Comparison of ENCODE assay signal across 8 cellular contexts in the genomic region with DNA sequence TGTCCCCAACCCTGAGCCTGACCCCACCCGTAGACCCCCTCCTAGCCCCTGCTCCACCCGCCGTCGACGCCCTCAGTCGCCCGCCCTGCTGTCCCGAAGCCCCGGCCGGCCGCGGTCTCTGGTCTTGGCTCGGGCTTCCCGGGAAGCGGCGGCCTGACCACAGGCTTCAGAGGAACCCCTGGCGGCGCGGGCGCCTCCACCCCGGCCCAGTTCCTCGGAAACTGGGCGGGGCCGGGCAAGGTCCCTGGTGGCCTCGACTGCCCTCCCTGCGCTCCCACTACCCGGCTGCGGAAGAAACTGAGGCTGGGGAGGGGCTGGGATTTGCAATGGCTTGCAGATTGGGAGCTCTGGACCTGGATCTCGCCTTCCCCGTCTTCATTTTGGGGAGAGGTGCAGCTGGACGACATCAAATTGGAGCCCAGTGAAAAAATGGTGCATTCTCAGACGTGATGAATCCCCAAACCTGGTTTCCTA. TPM values are rescaled to one million over a fixed set of nuclear protein-coding genes. Genes with fewer than 3 reads are reported as not detected.
DNase-seq lines count a peak whose midpoint lies in the region; ATAC-seq and TF ChIP-seq lines count a peak whose summit lies in the region.

No MANE protein-coding gene starts in this region.

- no peaks in the 10 kb centered on the region for H3K9me3 ChIP-seq in heart left ventricle

- peaks cover 0 to 27% (median 0%) of the 10 kb centered on the region in 9 donors for H3K36me3 ChIP-seq in heart left ventricle

- TF ChIP-seq CTCF in heart left ventricle (IDR thresholded peaks at IDR 0.05) (no peak), progenitor cell of endocrine pancreas (IDR thresholded peaks at IDR 0.05; ENCODE audit: unreplicated experiment) (no peak)

- H3K4me3 Mint-ChIP-seq in activated naive CD8-positive, alpha-beta T cell treated with anti-CD3 and anti-CD28 coated beads for 36 hours, result peak overlapping the region; percentile 94
- peak overlapping the region; percentile 89 for H3K4me3 Mint-ChIP-seq in progenitor cell of endocrine pancreas (ENCODE audit: low read depth)

- peaks cover 29% of the 10 kb centered on the region for H3K36me3 Mint-ChIP-seq in activated naive CD8-positive, alpha-beta T cell treated with anti-CD3 and anti-CD28 coated beads for 36 hours
- peaks cover 2% of the 10 kb centered on the region for H3K36me3 Mint-ChIP-seq in progenitor cell of endocrine pancreas (ENCODE audit: insufficient read depth)

- peak overlapping the region; percentile 90 to 100 (median 98) for H3K27ac ChIP-seq in heart left ventricle

- no peaks in the 10 kb centered on the region for H3K27me3 ChIP-seq in heart left ventricle

- WGBS in heart left ventricle, 4 donors, result 0 to 1% (median 1%) methylated on average over 12 to 32 of the region's 32 CpGs

- no peaks in the 10 kb centered on the region for H3K9me3 Mint-ChIP-seq in activated naive CD8-positive, alpha-beta T cell treated with anti-CD3 and anti-CD28 coated beads for 36 hours
- H3K9me3 Mint-ChIP-seq in progenitor cell of endocrine pancreas (ENCODE audit: low read depth), result no peaks in the 10 kb centered on the region

- no peak for TF ChIP-seq POLR2A in heart left ventricle (IDR thresholded peaks at IDR 0.05)

- H3K4me1 ChIP-seq in heart left ventricle, result peaks cover 0 to 59% (median 36%) of the 10 kb centered on the region in 12 donors

- H3K4me3 ChIP-seq in heart left ventricle, result peak overlapping the region; percentile 63 to 94 (median 82)

- H3K27ac Mint-ChIP-seq in activated naive CD8-positive, alpha-beta T cell treated with anti-CD3 and anti-CD28 coated beads for 36 hours, result peak overlapping the region; percentile 97
- H3K27ac Mint-ChIP-seq in progenitor cell of endocrine pancreas, result peak overlapping the region; percentile 98

- peaks cover 44% of the 10 kb centered on the region for H3K4me1 Mint-ChIP-seq in activated naive CD8-positive, alpha-beta T cell treated with anti-CD3 and anti-CD28 coated beads for 36 hours
- peaks cover 20% of the 10 kb centered on the region for H3K4me1 Mint-ChIP-seq in progenitor cell of endocrine pancreas (ENCODE audit: low read depth)

- no peaks in the 10 kb centered on the region for H3K27me3 Mint-ChIP-seq in activated naive CD8-positive, alpha-beta T cell treated with anti-CD3 and anti-CD28 coated beads for 36 hours
- peaks cover 3% of the 10 kb centered on the region for H3K27me3 Mint-ChIP-seq in progenitor cell of endocrine pancreas

- peak; percentile 57 for DNase-seq in COLO668 (lab: John Stamatoyannopoulos, UW; ENCODE audit: unreplicated experiment)
- peak; percentile 30 to 31 for DNase-seq in NCI-H1930 (lab: John Stamatoyannopoulos, UW)
- no peak for DNase-seq in activated naive CD8-positive, alpha-beta T cell treated with anti-CD3 and anti-CD28 coated beads for 36 hours
- DNase-seq in heart left ventricle, result peak; percentile 73 to 87 (median 78)
- DNase-seq in progenitor cell of endocrine pancreas (ENCODE audit: low spot score, unreplicated experiment), result peak; percentile 42
- no peak for DNase-seq in NCI-H748 treated with DMSO at 0.1 percent for 48 hours (lab: John Stamatoyannopoulos, UW)

- intact Hi-C loops in heart left ventricle (cut with DNase I), result loop anchor here (1.0 to 10.0 kb wide), 19 partner anchors 32 to 512 kb away; a partner anchor contains a TSS

- ATAC-seq in heart left ventricle (peak; percentile 29 to 64 (median 46)), HG02798 (IDR thresholded peaks at IDR 0.05; ENCODE audit: poor library complexity, unreplicated experiment) (no peak), GM18498 (IDR thresholded peaks at IDR 0.05; ENCODE audit: unreplicated experiment) (no peak)

RNA-seq across cellular contexts. Expression of a gene that starts 0.7 kb away (rescaled TPM):
- total RNA-seq in activated naive CD8-positive, alpha-beta T cell treated with anti-CD3 and anti-CD28 coated beads for 36 hours, result 10 to 100 TPM; 30.8 to 32.9 TPM
- 10 to 100 TPM in 1 of 9 donors, 1 to 10 TPM in 7, under 1 TPM in 1; 0.63 to 14.8 (median 2.7) TPM for total RNA-seq in heart left ventricle
- 1 to 10 TPM; 2.9 to 9.1 TPM for polyA plus RNA-seq in heart left ventricle
- total RNA-seq in progenitor cell of endocrine pancreas, result 6.6 and 6.8 TPM in 2 replicates

RNA-seq across cellular contexts. Expression of a gene that starts 12.4 kb away (rescaled TPM):
- not detected for total RNA-seq in activated naive CD8-positive, alpha-beta T cell treated with anti-CD3 and anti-CD28 coated beads for 36 hours
- not detected for total RNA-seq in heart left ventricle
- not detected for polyA plus RNA-seq in heart left ventricle
- not detected in 2 replicates for total RNA-seq in progenitor cell of endocrine pancreas

RNA-seq across cellular contexts. Expression of a gene that starts 16.7 kb away (rescaled TPM):
- total RNA-seq in activated naive CD8-positive, alpha-beta T cell treated with anti-CD3 and anti-CD28 coated beads for 36 hours, result not detected
- total RNA-seq in heart left ventricle (not detected), progenitor cell of endocrine pancreas (not detected in 2 replicates)
- polyA plus RNA-seq in heart left ventricle, result not detected

RNA-seq across cellular contexts. Expression of a gene that starts 19.6 kb away (rescaled TPM):
- not detected for total RNA-seq in activated naive CD8-positive, alpha-beta T cell treated with anti-CD3 and anti-CD28 coated beads for 36 hours
- not detected for total RNA-seq in heart left ventricle
- not detected for polyA plus RNA-seq in heart left ventricle
- total RNA-seq in progenitor cell of endocrine pancreas, result not detected in 2 replicates

RNA-seq across cellular contexts. Expression of a gene that starts 24.4 kb away (rescaled TPM):
- not detected for total RNA-seq in activated naive CD8-positive, alpha-beta T cell treated with anti-CD3 and anti-CD28 coated beads for 36 hours
- total RNA-seq in heart left ventricle, result not detected
- polyA plus RNA-seq in heart left ventricle, result not detected
- total RNA-seq in progenitor cell of endocrine pancreas, result not detected in 2 replicates

Comparison
In these comparisons a context has a peak if more than half of its experiments do, and no peak if none do; other contexts are left out.
1. DNase-seq: peak in COLO668 (single experiment), NCI-H1930 (2 of 2), heart left ventricle (5 of 5) and progenitor cell of endocrine pancreas (single experiment); none in activated naive CD8-positive, alpha-beta T cell treated with anti-CD3 and anti-CD28 coated beads for 36 hours (single experiment) and NCI-H748 treated with DMSO at 0.1 percent for 48 hours (single experiment).
2. ATAC-seq: peak in heart left ventricle (4 of 4); none in HG02798 (single experiment) and GM18498 (single experiment).